16 cellular contexts compared by ENCODE assay signal in the genomic region with DNA sequence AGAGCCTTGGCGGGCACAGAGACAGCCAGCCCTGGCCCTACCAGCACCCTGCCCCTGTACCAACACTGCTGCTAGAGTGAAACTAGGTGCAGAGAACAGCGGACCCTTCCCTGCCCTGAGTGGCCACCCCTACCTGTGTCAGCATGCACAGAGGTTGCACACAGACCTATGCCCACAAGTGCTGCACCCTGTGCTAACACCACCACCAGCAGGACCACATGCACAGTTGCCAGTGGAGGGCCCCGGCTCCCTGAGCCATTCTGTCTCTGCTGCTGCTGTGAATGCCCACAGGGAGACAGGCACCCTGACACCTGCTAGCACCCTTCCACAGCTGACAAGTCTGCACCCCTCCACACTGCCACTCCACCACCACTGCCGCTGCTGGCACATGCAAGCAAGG.
DNase-seq lines count a peak whose midpoint lies in the region; ATAC-seq lines count a peak whose summit lies in the region.
"Had no signal": no experiment of that assay in that cellular context is flagged by ENCODE, and none has a peak within 500 bp of the region (broad histone marks: within the 10 kb centered on the region; RNA-seq: fewer than 3 reads in every experiment).

No MANE protein-coding gene starts in this region.

- H3K9me3 ChIP-seq in neuronal stem cell (replicated peaks in 1 of 2; ENCODE audit: control insufficient read depth in 2 of 2, insufficient read depth in 1 of 2, low read depth in 1 of 2, low read length in 2 of 2): no peaks in the 10 kb centered on the region

- H2AFZ ChIP-seq in neuronal stem cell (ENCODE audit: low read length): no peak overlapping the region
- H2AFZ ChIP-seq: GM23248 had no signal

- H3K18ac ChIP-seq in neuronal stem cell (ENCODE audit: low read length): peak overlapping the region; percentile 13

- H3K4me1 Mint-ChIP-seq in stimulated activated naive CD8-positive, alpha-beta T cell treated with anti-CD3 and anti-CD28 coated beads, Interleukin-15, amount 100 ng/mL, for 72 hours: no peaks in the 10 kb centered on the region
- H3K4me1 Mint-ChIP-seq in stimulated activated effector memory CD8-positive, alpha-beta T cell treated with anti-CD3 and anti-CD28 coated beads, Interleukin-12 subunit alpha, Interleukin-12 subunit beta, amount 100 ng/mL, for 72 hours: no peaks in the 10 kb centered on the region
- peaks cover 0 to 4% of the 10 kb centered on the region in 2 donors for H3K4me1 Mint-ChIP-seq in immature natural killer cell
- H3K4me1 Mint-ChIP-seq in activated naive CD4-positive, alpha-beta T cell treated with anti-CD3 and anti-CD28 coated beads, Interleukin-2, amount 10 ng/mL, durations not matched to agents 7 days and 5 days: no peaks in the 10 kb centered on the region
- H3K4me1 Mint-ChIP-seq: CD4-positive, alpha-beta memory T cell had no signal

- no peaks in the 10 kb centered on the region for H3K9me3 Mint-ChIP-seq in stimulated activated naive CD8-positive, alpha-beta T cell treated with anti-CD3 and anti-CD28 coated beads, Interleukin-15, amount 100 ng/mL, for 72 hours
- H3K9me3 Mint-ChIP-seq in stimulated activated effector memory CD8-positive, alpha-beta T cell treated with anti-CD3 and anti-CD28 coated beads, Interleukin-12 subunit alpha, Interleukin-12 subunit beta, amount 100 ng/mL, for 72 hours: no peaks in the 10 kb centered on the region
- no peaks in the 10 kb centered on the region for H3K9me3 Mint-ChIP-seq in immature natural killer cell
- H3K9me3 Mint-ChIP-seq in activated naive CD4-positive, alpha-beta T cell treated with anti-CD3 and anti-CD28 coated beads, Interleukin-2, amount 10 ng/mL, durations not matched to agents 7 days and 5 days: no peaks in the 10 kb centered on the region
- H3K9me3 Mint-ChIP-seq: CD4-positive, alpha-beta memory T cell had no signal

- H3K36me3 ChIP-seq in neuronal stem cell (replicated peaks in 1 of 2; ENCODE audit: control insufficient read depth in 2 of 2, insufficient read depth in 2 of 2, low read length in 2 of 2): no peaks in the 10 kb centered on the region

- H3K27me3 Mint-ChIP-seq in stimulated activated naive CD8-positive, alpha-beta T cell treated with anti-CD3 and anti-CD28 coated beads, Interleukin-15, amount 100 ng/mL, for 72 hours: no peaks in the 10 kb centered on the region
- peaks cover 0 to 1% (median 0%) of the 10 kb centered on the region in 3 donors for H3K27me3 Mint-ChIP-seq in immature natural killer cell (ENCODE audit: low read depth in 3 of 3)
- peaks cover 8% of the 10 kb centered on the region for H3K27me3 Mint-ChIP-seq in activated naive CD4-positive, alpha-beta T cell treated with anti-CD3 and anti-CD28 coated beads, Interleukin-2, amount 10 ng/mL, durations not matched to agents 7 days and 5 days
- H3K27me3 Mint-ChIP-seq: CD4-positive, alpha-beta memory T cell had no signal

- CTCF ChIA-PET in activated naive CD4-positive, alpha-beta T cell treated with anti-CD3 and anti-CD28 coated beads, Interleukin-2, amount 10 ng/mL, durations not matched to agents 7 days and 5 days (lab: Charles Lee): interaction anchor here (1.5 kb wide), 1 partner anchor 64 kb away, joined by 3 read pairs; no protein-coding TSS in a partner anchor

- H2AK5ac ChIP-seq in neuronal stem cell (ENCODE audit: low read depth, low read length): peak overlapping the region; percentile 68

- peaks cover 0 to 5% of the 10 kb centered on the region in 2 donors for H3K4me1 ChIP-seq in neuronal stem cell (ENCODE audit: control insufficient read depth in 2 of 2, insufficient read depth in 1 of 2, low read depth in 1 of 2, low read length in 2 of 2)

- no peak overlapping the region for H3K27ac ChIP-seq in neuronal stem cell (replicated peaks; ENCODE audit: low read length)
- H3K27ac ChIP-seq: 22Rv1, GM23248 had no signal

- H3K4me3 ChIP-seq in neuronal stem cell (ENCODE audit: low read length in 2 of 2): no peak overlapping the region
- H3K4me3 ChIP-seq: GM23248 had no signal

- H3K36me3 Mint-ChIP-seq in stimulated activated effector memory CD8-positive, alpha-beta T cell treated with anti-CD3 and anti-CD28 coated beads, Interleukin-12 subunit alpha, Interleukin-12 subunit beta, amount 100 ng/mL, for 72 hours: no peaks in the 10 kb centered on the region
- no peaks in the 10 kb centered on the region for H3K36me3 Mint-ChIP-seq in immature natural killer cell
- no peaks in the 10 kb centered on the region for H3K36me3 Mint-ChIP-seq in activated naive CD4-positive, alpha-beta T cell treated with anti-CD3 and anti-CD28 coated beads, Interleukin-2, amount 10 ng/mL, durations not matched to agents 7 days and 5 days
- H3K36me3 Mint-ChIP-seq: CD4-positive, alpha-beta memory T cell had no signal

- no peak overlapping the region for H3K23ac ChIP-seq in neuronal stem cell (ENCODE audit: low read depth, low read length, poor library complexity)

- no peak overlapping the region for H3K27ac Mint-ChIP-seq in stimulated activated naive CD8-positive, alpha-beta T cell treated with anti-CD3 and anti-CD28 coated beads, Interleukin-15, amount 100 ng/mL, for 72 hours
- no peak overlapping the region for H3K27ac Mint-ChIP-seq in stimulated activated effector memory CD8-positive, alpha-beta T cell treated with anti-CD3 and anti-CD28 coated beads, Interleukin-12 subunit alpha, Interleukin-12 subunit beta, amount 100 ng/mL, for 72 hours
- no peak overlapping the region for H3K27ac Mint-ChIP-seq in immature natural killer cell
- no peak overlapping the region for H3K27ac Mint-ChIP-seq in activated naive CD4-positive, alpha-beta T cell treated with anti-CD3 and anti-CD28 coated beads, Interleukin-2, amount 10 ng/mL, durations not matched to agents 7 days and 5 days
- H3K27ac Mint-ChIP-seq: CD4-positive, alpha-beta memory T cell had no signal

- no peak overlapping the region for H3K9ac ChIP-seq in neuronal stem cell (ENCODE audit: low read depth, low read length, poor library complexity)
- H3K9ac ChIP-seq: GM23248 had no signal

- H3K4me3 Mint-ChIP-seq in stimulated activated naive CD8-positive, alpha-beta T cell treated with anti-CD3 and anti-CD28 coated beads, Interleukin-15, amount 100 ng/mL, for 72 hours: no peak overlapping the region
- H3K4me3 Mint-ChIP-seq in stimulated activated effector memory CD8-positive, alpha-beta T cell treated with anti-CD3 and anti-CD28 coated beads, Interleukin-12 subunit alpha, Interleukin-12 subunit beta, amount 100 ng/mL, for 72 hours: no peak overlapping the region
- no peak overlapping the region for H3K4me3 Mint-ChIP-seq in immature natural killer cell
- no peak overlapping the region for H3K4me3 Mint-ChIP-seq in activated naive CD4-positive, alpha-beta T cell treated with anti-CD3 and anti-CD28 coated beads, Interleukin-2, amount 10 ng/mL, durations not matched to agents 7 days and 5 days
- H3K4me3 Mint-ChIP-seq: CD4-positive, alpha-beta memory T cell had no signal

- peak overlapping the region; percentile 30 for H2BK12ac ChIP-seq in neuronal stem cell (ENCODE audit: low read length)

- ATAC-seq in stimulated activated naive CD8-positive, alpha-beta T cell treated with anti-CD3 and anti-CD28 coated beads, Interleukin-15, amount 100 ng/mL, for 72 hours: peak; percentile 33
- no peak for ATAC-seq in stimulated activated naive CD8-positive, alpha-beta T cell treated with anti-CD3 and anti-CD28 coated beads, Interleukin-15, Interleukin-2, amounts not matched to agents 100 U/mL and 50 U/mL, for 24 hours
- ATAC-seq in stimulated activated effector memory CD8-positive, alpha-beta T cell treated with anti-CD3 and anti-CD28 coated beads, Interleukin-12 subunit alpha, Interleukin-12 subunit beta, amount 100 ng/mL, for 72 hours: peak; percentile 37

- no CpG with 5 or more reads among the region's 4 CpGs for WGBS in neuronal stem cell (ENCODE audit: extremely low coverage in 2 of 2, insufficient read length in 2 of 2, insufficient replicate concordance in 1 of 2), 2 donors

- H3K27me3 ChIP-seq in neuronal stem cell (ENCODE audit: control insufficient read depth in 3 of 3, insufficient read depth in 3 of 3, low read depth in 1 of 3, low read length in 3 of 3): peaks cover 0 to 2% (median 0%) of the 10 kb centered on the region in 3 experiments

- no peaks in the 10 kb centered on the region for H3K79me1 ChIP-seq in neuronal stem cell (ENCODE audit: low read depth, low read length)

- no peak overlapping the region for H3K4ac ChIP-seq in neuronal stem cell (ENCODE audit: low read length)

- H2BK120ac ChIP-seq in neuronal stem cell (ENCODE audit: low read depth, low read length): no peak overlapping the region

- H2BK15ac ChIP-seq in neuronal stem cell (ENCODE audit: low read length): peak overlapping the region; percentile 78

- no peak overlapping the region for H4K8ac ChIP-seq in neuronal stem cell (ENCODE audit: low read depth, low read length)

- no peak for DNase-seq in stimulated activated naive CD8-positive, alpha-beta T cell treated with anti-CD3 and anti-CD28 coated beads, Interleukin-15, amount 100 ng/mL, for 72 hours
- DNase-seq in stimulated activated naive CD8-positive, alpha-beta T cell treated with anti-CD3 and anti-CD28 coated beads, Interleukin-15, Interleukin-2, amounts not matched to agents 100 U/mL and 50 U/mL, for 24 hours: no peak
- DNase-seq in neuronal stem cell (ENCODE audit: low spot score) (no peak), immature natural killer cell (no peak), activated gamma-delta T cell treated with Interleukin-2 at 50 U/mL for 16 hours (no peak)
- DNase-seq in stimulated activated effector memory CD8-positive, alpha-beta T cell treated with anti-CD3 and anti-CD28 coated beads, Interleukin-12 subunit alpha, Interleukin-12 subunit beta, amount 100 ng/mL, for 72 hours (ENCODE audit: low spot score in 2 of 2): no peak
- no peak for DNase-seq in activated naive CD4-positive, alpha-beta T cell treated with anti-CD3 and anti-CD28 coated beads, Interleukin-2, amount 10 ng/mL, durations not matched to agents 7 days and 5 days
- no peak for DNase-seq in stimulated activated CD4-positive, alpha-beta T cell treated with anti-CD3 and anti-CD28 coated beads, Interleukin-2, amount 100 ng/mL, for 24 hours
- DNase-seq: C1 segment of cervical spinal cord, DMS153, DMS79 treated with DMSO at 0.1 percent for 48 hours, EL, GM23248, H7 had no signal

- H4K91ac ChIP-seq in neuronal stem cell (ENCODE audit: low read depth, low read length, poor library complexity): no peak overlapping the region

- no peak overlapping the region for H2BK5ac ChIP-seq in neuronal stem cell (ENCODE audit: low read length)

- H3K14ac ChIP-seq in neuronal stem cell (ENCODE audit: low read length): peak overlapping the region; percentile 67

- H3K4me2 ChIP-seq in neuronal stem cell (ENCODE audit: insufficient read depth, low read length, poor library complexity, severe bottlenecking): no peak overlapping the region
